ENCODE assay signal across 8 cellular contexts in the genomic region with DNA sequence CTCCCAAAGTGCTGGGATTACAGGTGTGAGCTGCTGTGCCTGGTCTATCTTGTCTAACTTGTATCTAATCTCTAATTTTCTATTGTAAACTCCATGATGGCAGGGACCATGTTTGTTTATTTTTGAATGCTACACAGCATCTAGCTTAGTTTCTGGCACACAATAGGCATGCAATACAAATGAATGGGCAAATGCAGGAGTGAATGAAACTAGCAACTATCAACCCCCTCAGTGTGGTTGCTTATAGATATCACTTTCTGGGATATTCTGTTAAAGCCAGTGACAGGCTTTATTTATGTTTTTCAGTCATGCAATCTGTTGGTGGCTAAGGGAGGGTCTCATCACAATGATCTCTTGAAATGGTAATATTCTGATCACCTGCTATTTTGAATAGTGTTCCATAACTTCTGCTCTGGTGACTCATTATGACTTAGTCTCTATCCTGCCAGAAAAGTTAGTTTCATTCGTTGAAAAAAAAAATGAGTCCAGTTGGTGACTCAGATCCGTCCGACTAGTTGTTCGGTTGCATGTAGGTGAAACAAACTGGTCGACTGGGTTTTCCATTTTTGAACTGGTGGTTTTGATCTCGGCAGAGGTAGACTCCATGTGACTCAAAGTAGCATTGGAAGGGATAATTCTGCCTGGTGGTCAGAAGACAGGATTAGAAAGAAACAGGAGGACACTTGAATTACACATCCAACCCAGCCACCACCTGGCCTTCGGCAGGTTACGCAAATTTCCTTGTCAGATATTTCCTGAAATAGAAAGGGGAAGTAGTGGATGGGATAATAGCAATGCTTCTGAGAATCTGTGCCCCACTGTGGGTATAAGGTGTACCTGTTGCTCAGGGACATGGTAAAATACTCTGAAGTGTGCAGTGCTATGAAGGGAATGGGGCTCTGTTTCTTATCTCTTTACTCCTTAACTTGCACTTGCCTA.
DNase-seq lines count a peak whose midpoint lies in the region; ATAC-seq and TF ChIP-seq lines count a peak whose summit lies in the region.

No MANE protein-coding gene starts in this region.

- no peak overlapping the region for H3K27ac ChIP-seq in lower lobe of right lung

- no peaks in the 10 kb centered on the region for H3K9me3 ChIP-seq in lower lobe of right lung

- peaks cover 3% of the 10 kb centered on the region for H3K27me3 ChIP-seq in lower lobe of right lung (ENCODE audit: low read depth)

- no peak overlapping the region for H3K4me3 ChIP-seq in fibroblast of the aortic adventitia (ENCODE audit: low read depth, low read length)
- no peak overlapping the region for H3K4me3 ChIP-seq in lower lobe of right lung

- DNase-seq in OCI-M1 (lab: John Stamatoyannopoulos, UW) (peak; percentile 34), fibroblast of the aortic adventitia (ENCODE audit: low read depth) (peak; percentile 9), hippocampal formation (lab: John Stamatoyannopoulos, UW) (no peak), lower lobe of right lung (no peak), NCI-H1694 treated with DMSO at 0.1 percent for 48 hours (lab: John Stamatoyannopoulos, UW) (no peak), NCI-H1417 treated with DMSO at 0.1 percent for 48 hours (lab: John Stamatoyannopoulos, UW) (no peak)

- no peaks in the 10 kb centered on the region for H3K36me3 ChIP-seq in lower lobe of right lung

- TF ChIP-seq CTCF in fibroblast of the aortic adventitia (IDR thresholded peaks at IDR 0.05; ENCODE audit: insufficient read depth, low read length), result no peak
- no peak for TF ChIP-seq CTCF in lower lobe of right lung (IDR thresholded peaks at IDR 0.05)

- no peaks in the 10 kb centered on the region for H3K4me1 ChIP-seq in lower lobe of right lung

- intact Hi-C loops in lower lobe of right lung (cut with DNase I), result no loop called here

- ATAC-seq in GM18867 (IDR thresholded peaks at IDR 0.05; ENCODE audit: unreplicated experiment) (peak; percentile 60), HG02763 (IDR thresholded peaks at IDR 0.05; ENCODE audit: unreplicated experiment) (peak; percentile 50), lower lobe of right lung (no peak)

Comparison
In these comparisons a context has a peak if more than half of its experiments do, and no peak if none do; other contexts are left out.
1. ATAC-seq: peak in GM18867 (single experiment) and HG02763 (single experiment); none in lower lobe of right lung (0 of 2).
2. DNase-seq: peak in OCI-M1 (single experiment) and fibroblast of the aortic adventitia (single experiment); none in hippocampal formation (0 of 2), lower lobe of right lung (single experiment), NCI-H1694 treated with DMSO at 0.1 percent for 48 hours (single experiment) and NCI-H1417 treated with DMSO at 0.1 percent for 48 hours (single experiment).